Comparison of ENCODE assay signal across 1 cellular context in genomic region chr10:125547010-125547650, GRCh38.
TF ChIP-seq lines count a peak whose summit lies in the region.

No MANE protein-coding gene starts in this region.

TF ChIP-seq in WTC11, 78 proteins besides CTCF, POLR2A, EP300 and RAD21 (continued from another document):
- TF ChIP-seq MAX (CRISPR knock-in tag; IDR thresholded peaks at IDR 0.05), result no peak
- no peak for TF ChIP-seq MLX (CRISPR knock-in tag; IDR thresholded peaks at IDR 0.05)
- no peak for TF ChIP-seq ZNF416 (CRISPR knock-in tag; IDR thresholded peaks at IDR 0.05)
TF ChIP-seq in WTC11: peak in this region for 0.
